In genomic region chr15:64961013-64961412, GRCh38 we compare ENCODE assay signal across 19 cellular contexts. TPM values are rescaled to one million over a fixed set of nuclear protein-coding genes. Genes with fewer than 3 reads are reported as not detected.
DNase-seq lines count a peak whose midpoint lies in the region; ATAC-seq and TF ChIP-seq lines count a peak whose summit lies in the region.
"Had no signal": no experiment of that assay in that cellular context is flagged by ENCODE, and none has a peak within 500 bp of the region (broad histone marks: within the 10 kb centered on the region; RNA-seq: fewer than 3 reads in every experiment).

No MANE protein-coding gene starts in this region.

- H3K79me2 ChIP-seq in OCI-LY3 (ENCODE audit: low read length) = no peaks in the 10 kb centered on the region

- no peak overlapping the region for H2AFZ ChIP-seq in OCI-LY3 (ENCODE audit: low read depth, low read length)
- H2AFZ ChIP-seq: PC-9 had no signal

- no peak overlapping the region for H3K4me2 ChIP-seq in OCI-LY3 (ENCODE audit: low read length)
- H3K4me2 ChIP-seq: PC-9 had no signal

- intact Hi-C loops in activated CD8-positive, alpha-beta T cell treated with anti-CD3 and anti-CD28 coated beads for 36 hours (cut with micrococcal nuclease) = no loop called here

- no peak for DNase-seq in activated CD8-positive, alpha-beta T cell treated with anti-CD3 and anti-CD28 coated beads, Interleukin-2, amount 10 ng/mL, durations not matched to agents 7 days and 5 days
- no peak for DNase-seq in activated CD8-positive, alpha-beta T cell treated with anti-CD3 and anti-CD28 coated beads for 36 hours
- DNase-seq in endothelial cell (ENCODE audit: low spot score) (no peak), retinal pigment epithelial cell (ENCODE audit: low read depth) (no peak), GM19240 (ENCODE audit: insufficient read length, low spot score) (no peak)
- DNase-seq: 8988T; BE2C; CD4-positive, alpha-beta T cell; EL; MV-4-11; NCI-H1417 treated with DMSO at 0.1 percent for 48 hours; NCI-H2029 treated with DMSO at 0.1 percent for 48 hours; NCI-H2171 treated with DMSO at 0.1 percent for 48 hours; NCI-H774; PC-9; SJCRH30 had no signal

- H3K27ac ChIP-seq in OCI-LY3 (ENCODE audit: low read length) = no peak overlapping the region
- H3K27ac ChIP-seq: PC-9, SJCRH30 had no signal

- no peak for ATAC-seq in activated CD8-positive, alpha-beta T cell treated with anti-CD3 and anti-CD28 coated beads, Interleukin-2, amount 10 ng/mL, durations not matched to agents 7 days and 5 days
- no peak for ATAC-seq in activated CD8-positive, alpha-beta T cell treated with anti-CD3 and anti-CD28 coated beads for 36 hours
- ATAC-seq in HG03108 (IDR thresholded peaks at IDR 0.05; ENCODE audit: unreplicated experiment) (no peak), HG02610 (IDR thresholded peaks at IDR 0.05; ENCODE audit: unreplicated experiment) (no peak)

- peaks cover 48% of the 10 kb centered on the region for H3K36me3 Mint-ChIP-seq in activated CD8-positive, alpha-beta T cell treated with anti-CD3 and anti-CD28 coated beads, Interleukin-2, amount 10 ng/mL, durations not matched to agents 7 days and 5 days (ENCODE audit: low read depth)
- H3K36me3 Mint-ChIP-seq in activated CD8-positive, alpha-beta T cell treated with anti-CD3 and anti-CD28 coated beads for 36 hours (ENCODE audit: low read depth) = peaks cover 42% of the 10 kb centered on the region
- peaks cover 39% of the 10 kb centered on the region for H3K36me3 Mint-ChIP-seq in endothelial cell (ENCODE audit: low read depth, unreplicated experiment)

- no peaks in the 10 kb centered on the region for H3K27me3 Mint-ChIP-seq in activated CD8-positive, alpha-beta T cell treated with anti-CD3 and anti-CD28 coated beads, Interleukin-2, amount 10 ng/mL, durations not matched to agents 7 days and 5 days (ENCODE audit: low read depth)
- no peaks in the 10 kb centered on the region for H3K27me3 Mint-ChIP-seq in activated CD8-positive, alpha-beta T cell treated with anti-CD3 and anti-CD28 coated beads for 36 hours
- H3K27me3 Mint-ChIP-seq in endothelial cell (ENCODE audit: unreplicated experiment) = no peaks in the 10 kb centered on the region
- H3K27me3 Mint-ChIP-seq: CD4-positive, alpha-beta T cell had no signal

- H3K36me3 ChIP-seq in OCI-LY3 (replicated peaks; ENCODE audit: low read depth, low read length) = peaks cover 69% of the 10 kb centered on the region

- H3K4me3 Mint-ChIP-seq in activated CD8-positive, alpha-beta T cell treated with anti-CD3 and anti-CD28 coated beads, Interleukin-2, amount 10 ng/mL, durations not matched to agents 7 days and 5 days = no peak overlapping the region
- H3K4me3 Mint-ChIP-seq in activated CD8-positive, alpha-beta T cell treated with anti-CD3 and anti-CD28 coated beads for 36 hours = no peak overlapping the region
- no peak overlapping the region for H3K4me3 Mint-ChIP-seq in endothelial cell (ENCODE audit: unreplicated experiment)
- H3K4me3 Mint-ChIP-seq: CD4-positive, alpha-beta T cell had no signal

- H3K4me3 ChIP-seq in OCI-LY3 (ENCODE audit: low read length) (no peak overlapping the region), retinal pigment epithelial cell (ENCODE audit: low read length) (no peak overlapping the region)
- H3K4me3 ChIP-seq: PC-9, SJCRH30 had no signal

- H3K4me1 Mint-ChIP-seq in activated CD8-positive, alpha-beta T cell treated with anti-CD3 and anti-CD28 coated beads, Interleukin-2, amount 10 ng/mL, durations not matched to agents 7 days and 5 days (ENCODE audit: low read depth) = peaks cover 4% of the 10 kb centered on the region
- H3K4me1 Mint-ChIP-seq in activated CD8-positive, alpha-beta T cell treated with anti-CD3 and anti-CD28 coated beads for 36 hours (ENCODE audit: low read depth) = no peaks in the 10 kb centered on the region
- H3K4me1 Mint-ChIP-seq in endothelial cell (ENCODE audit: unreplicated experiment) = no peaks in the 10 kb centered on the region

- CTCF ChIA-PET in activated CD8-positive, alpha-beta T cell treated with anti-CD3 and anti-CD28 coated beads, Interleukin-2, amount 10 ng/mL, durations not matched to agents 7 days and 5 days (lab: Charles Lee) = no interaction called here
- CTCF ChIA-PET in activated CD8-positive, alpha-beta T cell treated with anti-CD3 and anti-CD28 coated beads for 36 hours (lab: Charles Lee) = no interaction called here

- TF ChIP-seq CTCF in activated CD8-positive, alpha-beta T cell treated with anti-CD3 and anti-CD28 coated beads for 36 hours (IDR thresholded peaks at IDR 0.05) = no peak
- TF ChIP-seq CTCF in OCI-LY3 (IDR thresholded peaks at IDR 0.05; ENCODE audit: low read depth, low read length) = 0 out of 2 replicates have a peak, but pooled peaks have one; percentile 6
- TF ChIP-seq CTCF in endothelial cell (IDR thresholded peaks at IDR 0.05; ENCODE audit: unreplicated experiment) = no peak
- TF ChIP-seq CTCF in retinal pigment epithelial cell (conservative IDR thresholded peaks at IDR 0.05; ENCODE audit: low read depth, low read length) = peak; percentile 6

- POLR2A ChIA-PET in activated CD8-positive, alpha-beta T cell treated with anti-CD3 and anti-CD28 coated beads, Interleukin-2, amount 10 ng/mL, durations not matched to agents 7 days and 5 days (lab: Charles Lee) = no interaction called here
- POLR2A ChIA-PET in activated CD8-positive, alpha-beta T cell treated with anti-CD3 and anti-CD28 coated beads for 36 hours (lab: Charles Lee) = no interaction called here

- H3K4me1 ChIP-seq in OCI-LY3 (ENCODE audit: low read length) = no peaks in the 10 kb centered on the region
- H3K4me1 ChIP-seq: BE2C, SJCRH30 had no signal

- no peak overlapping the region for H3K9ac ChIP-seq in OCI-LY3 (ENCODE audit: low read length)

- no peaks in the 10 kb centered on the region for H3K9me3 ChIP-seq in OCI-LY3 (ENCODE audit: insufficient read depth, low read length)
- H3K9me3 ChIP-seq: BE2C, SJCRH30 had no signal

- H4K20me1 ChIP-seq in OCI-LY3 (ENCODE audit: insufficient read depth, low read length) = no peaks in the 10 kb centered on the region

- H3K9me3 Mint-ChIP-seq in activated CD8-positive, alpha-beta T cell treated with anti-CD3 and anti-CD28 coated beads, Interleukin-2, amount 10 ng/mL, durations not matched to agents 7 days and 5 days (ENCODE audit: insufficient read depth) = no peaks in the 10 kb centered on the region
- no peaks in the 10 kb centered on the region for H3K9me3 Mint-ChIP-seq in activated CD8-positive, alpha-beta T cell treated with anti-CD3 and anti-CD28 coated beads for 36 hours
- no peaks in the 10 kb centered on the region for H3K9me3 Mint-ChIP-seq in endothelial cell (ENCODE audit: unreplicated experiment)
- H3K9me3 Mint-ChIP-seq: CD4-positive, alpha-beta T cell had no signal

- no peaks in the 10 kb centered on the region for H3K27me3 ChIP-seq in OCI-LY3 (ENCODE audit: low read depth, low read length)
- H3K27me3 ChIP-seq: BE2C, SJCRH30 had no signal

- peak overlapping the region; percentile 6 for H3K27ac Mint-ChIP-seq in activated CD8-positive, alpha-beta T cell treated with anti-CD3 and anti-CD28 coated beads, Interleukin-2, amount 10 ng/mL, durations not matched to agents 7 days and 5 days
- no peak overlapping the region for H3K27ac Mint-ChIP-seq in activated CD8-positive, alpha-beta T cell treated with anti-CD3 and anti-CD28 coated beads for 36 hours
- H3K27ac Mint-ChIP-seq in endothelial cell (ENCODE audit: unreplicated experiment) = peak overlapping the region; percentile 48
- H3K27ac Mint-ChIP-seq: CD4-positive, alpha-beta T cell had no signal

RNA-seq across cellular contexts. Expression of gene SPG21, which starts 28.7 kb away (rescaled TPM):
- 10 to 100 TPM; 53.8 to 55.1 TPM for total RNA-seq in activated CD8-positive, alpha-beta T cell treated with anti-CD3 and anti-CD28 coated beads, Interleukin-2, amount 10 ng/mL, durations not matched to agents 7 days and 5 days
- total RNA-seq in activated CD8-positive, alpha-beta T cell treated with anti-CD3 and anti-CD28 coated beads for 36 hours = 10 to 100 TPM; 72.3 to 73.0 TPM
- 59.9 TPM for total RNA-seq in endothelial cell (ENCODE audit: unreplicated experiment)

RNA-seq across cellular contexts. Expression of gene ANKDD1A, which starts 49.3 kb away (rescaled TPM):
- 1 to 10 TPM; 9.1 to 9.5 TPM for total RNA-seq in activated CD8-positive, alpha-beta T cell treated with anti-CD3 and anti-CD28 coated beads, Interleukin-2, amount 10 ng/mL, durations not matched to agents 7 days and 5 days
- 1 to 10 TPM; 3.4 to 4.3 TPM for total RNA-seq in activated CD8-positive, alpha-beta T cell treated with anti-CD3 and anti-CD28 coated beads for 36 hours
- 6.9 TPM for total RNA-seq in endothelial cell (ENCODE audit: unreplicated experiment)

Comparison
In these comparisons a context has a peak if more than half of its experiments do, and no peak if none do; other contexts are left out.
1. CTCF ChIP-seq: peak in OCI-LY3 (single experiment) and retinal pigment epithelial cell (single experiment); none in activated CD8-positive, alpha-beta T cell treated with anti-CD3 and anti-CD28 coated beads for 36 hours (single experiment) and endothelial cell (single experiment).